In genomic region chr7:30743371-30744074, GRCh38 we compare ENCODE assay signal across 12 cellular contexts. TPM values are rescaled to one million over a fixed set of nuclear protein-coding genes. Genes with fewer than 3 reads are reported as not detected.
DNase-seq lines count a peak whose midpoint lies in the region; ATAC-seq, FAIRE-seq and TF ChIP-seq lines count a peak whose summit lies in the region.
"Had no signal": no experiment of that assay in that cellular context is flagged by ENCODE, and none has a peak within 500 bp of the region (broad histone marks: within the 10 kb centered on the region; RNA-seq: fewer than 3 reads in every experiment).

No MANE protein-coding gene starts in this region.

- H2BK12ac ChIP-seq in H9 (ENCODE audit: insufficient read length, low read depth, low read length): no peak overlapping the region

- H2AFZ ChIP-seq in H9 (ENCODE audit: low read length) (no peak overlapping the region), astrocyte (ENCODE audit: low read depth, low read length) (no peak overlapping the region)

- H3K79me2 ChIP-seq in H9 (ENCODE audit: insufficient read depth, low read length) (no peaks in the 10 kb centered on the region), astrocyte (ENCODE audit: insufficient read depth, low read length) (no peaks in the 10 kb centered on the region)

- no peak overlapping the region for H3K4ac ChIP-seq in H9 (ENCODE audit: low read depth, low read length)

- no peaks in the 10 kb centered on the region for H3K23me2 ChIP-seq in H9 (ENCODE audit: insufficient read length, low read depth, low read length, poor library complexity, severe bottlenecking)

- no peak overlapping the region for H2BK120ac ChIP-seq in H9 (ENCODE audit: low read depth, low read length, poor library complexity, severe bottlenecking)

- H3K27ac Mint-ChIP-seq in H9: peak overlapping the region in 1 of 3 experiments; percentile 13; a peak in 2 of 7 replicates
- no peak overlapping the region for H3K27ac Mint-ChIP-seq in astrocyte (ENCODE audit: unreplicated experiment)
- peak overlapping the region in 1 of 7 donors; percentile 37 for H3K27ac Mint-ChIP-seq in CD14-positive monocyte
- H3K27ac Mint-ChIP-seq: mesothelial cell of epicardium had no signal

- H3K27me3 ChIP-seq in H9 (ENCODE audit: insufficient read depth, low read length) (no peaks in the 10 kb centered on the region), astrocyte (ENCODE audit: insufficient read depth, low read length) (peaks cover 10% of the 10 kb centered on the region)

- H3K56ac ChIP-seq in H9 (ENCODE audit: insufficient read length, low read depth, low read length): no peak overlapping the region

- no peak overlapping the region for H4K8ac ChIP-seq in H9 (replicated peaks; ENCODE audit: insufficient read length, low read depth, low read length)

- no peaks in the 10 kb centered on the region for H3K36me3 ChIP-seq in astrocyte (ENCODE audit: insufficient read depth, low read length)

- FAIRE-seq in astrocyte (lab: Jason Lieb, UNC): no peak
- FAIRE-seq: colon had no signal

- no peak overlapping the region for H2BK15ac ChIP-seq in H9 (ENCODE audit: low read depth, low read length)

- H3K4me3 Mint-ChIP-seq in H9 (no peak overlapping the region), astrocyte (ENCODE audit: unreplicated experiment) (peak overlapping the region; percentile 46), CD14-positive monocyte (no peak overlapping the region)
- H3K4me3 Mint-ChIP-seq: mesothelial cell of epicardium had no signal

- no peaks in the 10 kb centered on the region for H3K36me3 Mint-ChIP-seq in H9 (ENCODE audit: insufficient read depth in 1 of 3, low read depth in 3 of 3)
- no peaks in the 10 kb centered on the region for H3K36me3 Mint-ChIP-seq in astrocyte (ENCODE audit: low read depth, unreplicated experiment)
- H3K36me3 Mint-ChIP-seq in CD14-positive monocyte: no peaks in the 10 kb centered on the region
- H3K36me3 Mint-ChIP-seq: mesothelial cell of epicardium had no signal

- H3K14ac ChIP-seq in H9 (ENCODE audit: insufficient read depth, low read length): no peak overlapping the region

- DNase-seq in AG10803 (ENCODE audit: low read depth) (peak; percentile 38), H9 (no peak), astrocyte (ENCODE audit: low read depth) (no peak), islet precursor cell (peak; percentile 63), RKO (ENCODE audit: low spot score) (no peak), cortex of kidney (lab: John Stamatoyannopoulos, UW) (no peak), CD14-positive monocyte (ENCODE audit: low spot score) (no peak)
- DNase-seq: NCI-H1417 treated with DMSO at 0.1 percent for 48 hours; stimulated activated CD4-positive, alpha-beta T cell treated with anti-CD3 and anti-CD28 coated beads, Interleukin-4, amount 100 ng/mL, for 4 hours had no signal

- no peak overlapping the region for H4K91ac ChIP-seq in H9 (ENCODE audit: insufficient read length, low read depth, low read length)

- H3K27me3 Mint-ChIP-seq in H9 (ENCODE audit: low read depth) (peaks cover 6% of the 10 kb centered on the region), astrocyte (ENCODE audit: low read depth, unreplicated experiment) (peaks cover 57% of the 10 kb centered on the region), CD14-positive monocyte (ENCODE audit: low read depth in 3 of 3) (peaks cover 0 to 2% (median 2%) of the 10 kb centered on the region in 3 donors)

- H3K9ac ChIP-seq in H9 (ENCODE audit: extremely low read depth, insufficient read length, low read length) (no peak overlapping the region), astrocyte (ENCODE audit: low read length) (no peak overlapping the region)

- no peak overlapping the region for H3K18ac ChIP-seq in H9 (ENCODE audit: insufficient read length, low read depth, low read length)

- H3K9me3 Mint-ChIP-seq in H9 (no peaks in the 10 kb centered on the region), astrocyte (ENCODE audit: unreplicated experiment) (peaks cover 2% of the 10 kb centered on the region), CD14-positive monocyte (no peaks in the 10 kb centered on the region)
- H3K9me3 Mint-ChIP-seq: mesothelial cell of epicardium had no signal

- ATAC-seq in GM18858 (IDR thresholded peaks at IDR 0.05; ENCODE audit: unreplicated experiment): no peak

- no peak overlapping the region for H3K4me3 ChIP-seq in AG10803 (ENCODE audit: low read length)
- H3K4me3 ChIP-seq in astrocyte (ENCODE audit: insufficient read depth, low read depth, low read length): no peak overlapping the region

- no peak overlapping the region for H3K23ac ChIP-seq in H9 (ENCODE audit: insufficient read length, low read depth, low read length)

- H4K5ac ChIP-seq in H9 (ENCODE audit: insufficient read length, low read depth, low read length): no peak overlapping the region

- H2AK5ac ChIP-seq in H9 (ENCODE audit: insufficient read length, low read length): no peak overlapping the region

- no peak overlapping the region for H3K4me2 ChIP-seq in H9 (ENCODE audit: insufficient read depth, insufficient read length, low read length)
- no peak overlapping the region for H3K4me2 ChIP-seq in astrocyte (ENCODE audit: low read length)

- no peak overlapping the region for H3T11ph ChIP-seq in H9 (ENCODE audit: low read length)

- H3K9me3 ChIP-seq in H9 (ENCODE audit: control insufficient read depth, low read depth, low read length): no peaks in the 10 kb centered on the region
- no peaks in the 10 kb centered on the region for H3K9me3 ChIP-seq in astrocyte (ENCODE audit: insufficient read depth, low read depth, low read length)

- H3K4me1 Mint-ChIP-seq in H9: peaks cover 0 to 7% of the 10 kb centered on the region in 2 experiments; a peak in 1 of 4 replicates
- H3K4me1 Mint-ChIP-seq in astrocyte (ENCODE audit: low read depth, unreplicated experiment): peaks cover 5% of the 10 kb centered on the region
- H3K4me1 Mint-ChIP-seq in CD14-positive monocyte: no peaks in the 10 kb centered on the region

- H3K79me1 ChIP-seq in H9 (ENCODE audit: insufficient read depth, low read depth, low read length, poor library complexity, severe bottlenecking): no peaks in the 10 kb centered on the region

- intact Hi-C loops in CD14-positive monocyte (cut with micrococcal nuclease): no loop called here

- H3K27ac ChIP-seq in H9 (ENCODE audit: insufficient read length, low read depth, low read length): no peak overlapping the region
- no peak overlapping the region for H3K27ac ChIP-seq in astrocyte (ENCODE audit: low read depth, low read length)

- TF ChIP-seq CTCF in AG10803 (conservative IDR thresholded peaks at IDR 0.05; ENCODE audit: low read length) (peak; percentile 57), H9 (conservative IDR thresholded peaks at IDR 0.05) (peak; percentile 19; the same call in 1 of the 3 replicates), astrocyte (IDR thresholded peaks at IDR 0.05; ENCODE audit: insufficient read depth, low read depth, low read length) (no peak), CD14-positive monocyte (IDR thresholded peaks at IDR 0.05) (no peak)

- H4K20me1 ChIP-seq in H9 (ENCODE audit: control insufficient read depth, insufficient read depth, insufficient read length): no peaks in the 10 kb centered on the region
- H4K20me1 ChIP-seq in astrocyte (ENCODE audit: insufficient read depth, low read length): no peaks in the 10 kb centered on the region

- H3K4me1 ChIP-seq in H9 (ENCODE audit: insufficient read depth, low read length) (no peaks in the 10 kb centered on the region), astrocyte (ENCODE audit: insufficient read depth, low read length) (no peaks in the 10 kb centered on the region)

- no CpG with 5 or more reads among the region's 8 CpGs for WGBS in H9 (ENCODE audit: extremely low coverage, insufficient read length, low lambda C conversion rate)

- H2BK20ac ChIP-seq in H9 (ENCODE audit: low read depth, low read length, poor library complexity, severe bottlenecking): no peak overlapping the region

- H2BK5ac ChIP-seq in H9 (ENCODE audit: insufficient read length, low read length): no peak overlapping the region

RNA-seq across cellular contexts. Expression of gene INMT, which starts 8.4 kb away (rescaled TPM):
- 0.59 and 0.70 TPM in 2 replicates for total RNA-seq in H9 (2021)
- total RNA-seq in astrocyte: 0.09 TPM in 1 of 2 replicates, not detected in the other
- polyA plus RNA-seq in CD14-positive monocyte: not detected

RNA-seq across cellular contexts. Expression of gene MINDY4, which starts 27.7 kb away (rescaled TPM):
- total RNA-seq in H9 (2021) (2.6 and 3.1 TPM in 2 replicates), astrocyte (3.8 and 4.1 TPM in 2 replicates)
- under 1 TPM in 1 of 2 donors, not detected in 1; 0.15 TPM for polyA plus RNA-seq in CD14-positive monocyte

Comparison
In these comparisons a context has a peak if more than half of its experiments do, and no peak if none do; other contexts are left out.
1. DNase-seq: peak in AG10803 (single experiment) and islet precursor cell (single experiment); none in H9 (single experiment), astrocyte (single experiment), RKO (single experiment), cortex of kidney (single experiment) and CD14-positive monocyte (single experiment).
2. CTCF ChIP-seq: peak in AG10803 (single experiment) and H9 (single experiment); none in astrocyte (single experiment) and CD14-positive monocyte (single experiment).